ENCODE assay signal across 21 cellular contexts in the genomic region with DNA sequence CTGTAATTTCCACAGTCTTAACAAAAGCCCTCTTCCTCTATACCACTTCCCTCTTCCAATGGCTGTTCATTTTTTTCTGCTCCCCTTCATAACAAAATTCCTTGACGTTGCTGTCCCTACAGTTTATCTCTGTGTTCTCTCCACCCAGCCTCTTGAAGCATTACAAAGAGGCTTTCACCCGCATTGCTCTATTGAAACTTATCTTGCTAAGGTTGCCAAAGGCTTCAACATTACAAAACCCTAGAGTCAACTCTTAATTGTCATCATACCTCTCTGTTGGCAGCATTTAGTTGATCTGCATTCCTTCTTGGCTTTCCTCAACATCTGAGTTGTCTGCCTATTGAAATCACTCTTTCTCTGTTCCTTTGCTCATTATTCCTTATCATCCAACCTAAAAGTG.
DNase-seq lines count a peak whose midpoint lies in the region; ATAC-seq and TF ChIP-seq lines count a peak whose summit lies in the region.
"Had no signal": no experiment of that assay in that cellular context is flagged by ENCODE, and none has a peak within 500 bp of the region (broad histone marks: within the 10 kb centered on the region; RNA-seq: fewer than 3 reads in every experiment).

No MANE protein-coding gene starts in this region.

- intact Hi-C loops in Right ventricle myocardium inferior (cut with DNase I): loop anchor here (10.0 kb wide), 1 partner anchor 981 kb away; no protein-coding TSS in a partner anchor
- intact Hi-C loops in cardiac septum (cut with DNase I): no loop called here
- intact Hi-C loops in OCI-LY7 (cut with micrococcal nuclease; ENCODE audit: unreplicated experiment): no loop called here

- H4K5ac ChIP-seq in mesendoderm (ENCODE audit: low read length): no peak overlapping the region

- no peak overlapping the region for H2AK5ac ChIP-seq in mesendoderm (ENCODE audit: low read length)

- no peak overlapping the region for H2BK120ac ChIP-seq in mesendoderm (ENCODE audit: low read depth, low read length)

- H3K4me2 ChIP-seq in mesendoderm (ENCODE audit: low read length) (no peak overlapping the region), OCI-LY7 (ENCODE audit: low read length) (no peak overlapping the region)
- H3K4me2 ChIP-seq: A549 had no signal

- H3K4me3 ChIP-seq in mesendoderm (ENCODE audit: low read length) (no peak overlapping the region), OCI-LY7 (ENCODE audit: low read depth, low read length, poor library complexity, severe bottlenecking) (no peak overlapping the region)
- H3K4me3 ChIP-seq: A549 had no signal

- TF ChIP-seq CTCF in OCI-LY7 (conservative IDR thresholded peaks at IDR 0.05; ENCODE audit: low read length): no peak

- no peaks in the 10 kb centered on the region for H3K27me3 ChIP-seq in mesendoderm (ENCODE audit: insufficient read depth, low read length, poor library complexity)

- H4K20me1 ChIP-seq in OCI-LY7 (ENCODE audit: insufficient read depth, low read length): no peaks in the 10 kb centered on the region

- no peak overlapping the region for H3K18ac ChIP-seq in mesendoderm (ENCODE audit: low read length)

- DNase-seq in Right ventricle myocardium inferior (ENCODE audit: missing footprints): no peak
- DNase-seq in cardiac septum (ENCODE audit: low spot score): no peak
- DNase-seq in COLO829 (ENCODE audit: low spot score): peak; percentile 16
- DNase-seq in amniotic epithelial cell (ENCODE audit: low read depth): peak; percentile 2
- DNase-seq in mesendoderm: peak; percentile 12
- DNase-seq in OCI-LY7 (ENCODE audit: low spot score): no peak
- DNase-seq: AML-193; Calu3; CD4-positive, alpha-beta T cell; DMS79 treated with DMSO at 0.1 percent for 48 hours; GF-D8; GOT3; H7; HFFc6 had no signal

- no peak overlapping the region for H3K27ac ChIP-seq in mesendoderm (ENCODE audit: low read depth, low read length)
- H3K27ac ChIP-seq in OCI-LY7 (ENCODE audit: low read depth, low read length, poor library complexity, severe bottlenecking): no peak overlapping the region
- H3K27ac ChIP-seq: 22Rv1, A549, C4-2B, HL-60 had no signal

- no peak overlapping the region for H3K23ac ChIP-seq in mesendoderm (ENCODE audit: low read length)

- POLR2A ChIA-PET in OCI-LY7 (lab: Charles Lee): interaction anchor here (0.6 to 1.2 kb wide), 3 partner anchors 35 to 738 kb away, joined by 4 to 5 read pairs (median 4); no protein-coding TSS in a partner anchor

- H4K8ac ChIP-seq in mesendoderm (ENCODE audit: low read depth, low read length): no peak overlapping the region

- no peaks in the 10 kb centered on the region for H3K9me3 ChIP-seq in OCI-LY7 (ENCODE audit: low read length)
- H3K9me3 ChIP-seq: A549 had no signal

- no peaks in the 10 kb centered on the region for H3K79me1 ChIP-seq in mesendoderm (ENCODE audit: low read length)

- H3K79me2 ChIP-seq in mesendoderm (ENCODE audit: control insufficient read depth, insufficient read depth, low read length) (no peaks in the 10 kb centered on the region), OCI-LY7 (ENCODE audit: insufficient read depth, low read depth, low read length) (no peaks in the 10 kb centered on the region)

- no peaks in the 10 kb centered on the region for H3K4me1 ChIP-seq in mesendoderm (ENCODE audit: control insufficient read depth, low read depth, low read length)
- no peaks in the 10 kb centered on the region for H3K4me1 ChIP-seq in OCI-LY7 (ENCODE audit: insufficient read depth, low read length, poor library complexity, severe bottlenecking)
- H3K4me1 ChIP-seq: A549 had no signal

- H3K9me2 ChIP-seq in OCI-LY7 (ENCODE audit: insufficient read depth, low read length): no peaks in the 10 kb centered on the region

- no peak overlapping the region for H3K56ac ChIP-seq in mesendoderm (ENCODE audit: low read length)

- BruUV-seq in OCI-LY7 (replicated peaks; lab: Mats Ljungman, UMichigan): no TSS peak

- CTCF ChIA-PET in OCI-LY7 (lab: Charles Lee; ENCODE audit: unreplicated experiment): no interaction called here

- no peak overlapping the region for H2BK5ac ChIP-seq in mesendoderm (ENCODE audit: low read length)

- ATAC-seq in Right ventricle myocardium inferior: peak; percentile 84
- ATAC-seq in HG03280 (IDR thresholded peaks at IDR 0.05; ENCODE audit: unreplicated experiment): no peak
- ATAC-seq in HG02678 (IDR thresholded peaks at IDR 0.05; ENCODE audit: unreplicated experiment): no peak
- ATAC-seq: A549, HCT116 had no signal

- H3K36me3 ChIP-seq in mesendoderm (ENCODE audit: control insufficient read depth, insufficient read depth, low read length): no peaks in the 10 kb centered on the region
- no peaks in the 10 kb centered on the region for H3K36me3 ChIP-seq in OCI-LY7 (ENCODE audit: insufficient read depth, low read length)

- no peak overlapping the region for H2BK15ac ChIP-seq in mesendoderm (replicated peaks; ENCODE audit: low read depth)

- no peak overlapping the region for H3K9ac ChIP-seq in mesendoderm (ENCODE audit: low read length)

- WGBS in mesendoderm (ENCODE audit: extremely low coverage, insufficient coverage, low lambda C conversion rate): no CpG with 5 or more reads among the region's 2 CpGs

- H2AFZ ChIP-seq in OCI-LY7 (ENCODE audit: low read length): no peak overlapping the region

- H3K4ac ChIP-seq in mesendoderm (ENCODE audit: low read depth, low read length): no peak overlapping the region

Comparison
In these comparisons a context has a peak if more than half of its experiments do, and no peak if none do; other contexts are left out.
1. DNase-seq: peak in COLO829 (single experiment), amniotic epithelial cell (single experiment) and mesendoderm (single experiment); none in Right ventricle myocardium inferior (single experiment), cardiac septum (single experiment) and OCI-LY7 (single experiment).